Comparison of ENCODE assay signal across 21 cellular contexts in the genomic region with DNA sequence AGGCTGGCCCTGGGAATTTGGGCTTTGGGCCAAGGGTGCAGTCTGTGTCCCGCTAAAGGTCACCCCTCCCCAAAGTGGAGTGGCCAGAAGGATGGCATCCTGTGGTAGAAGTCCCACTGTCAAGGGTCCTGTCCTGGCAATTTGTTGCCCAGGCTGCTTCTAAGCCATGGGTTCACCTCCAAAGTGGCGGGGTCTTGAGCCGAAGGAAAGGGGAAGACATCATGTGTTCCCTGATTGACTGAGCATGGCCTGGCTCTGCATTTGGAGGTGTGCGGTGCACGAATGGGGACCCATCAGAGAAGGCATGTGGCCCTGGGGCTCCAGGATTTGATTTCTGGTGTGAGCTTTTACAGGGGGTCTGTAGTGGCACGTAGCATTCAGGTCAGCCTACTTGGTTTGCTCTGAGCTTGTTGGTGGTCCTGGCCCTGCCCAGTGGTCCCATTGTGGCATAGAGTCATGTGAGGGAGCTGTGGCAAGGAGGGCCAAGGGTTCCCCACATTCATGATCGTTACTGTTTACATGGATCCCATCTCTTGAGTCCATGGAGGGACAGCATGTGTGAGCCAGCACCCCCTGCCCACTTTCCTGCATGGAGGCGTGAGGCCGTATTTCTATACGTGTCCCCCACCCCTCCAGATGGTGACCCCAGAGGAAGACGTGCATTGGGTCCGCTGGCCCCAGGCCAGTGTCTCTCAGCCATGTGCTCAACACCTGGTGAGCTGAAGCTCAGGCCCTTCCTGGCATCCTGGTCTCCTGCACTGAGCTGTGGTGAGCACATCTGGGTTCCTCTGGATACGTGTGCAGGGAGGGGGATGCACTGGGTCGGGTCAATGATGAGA.
DNase-seq lines count a peak whose midpoint lies in the region; ATAC-seq and TF ChIP-seq lines count a peak whose summit lies in the region.
"Had no signal": no experiment of that assay in that cellular context is flagged by ENCODE, and none has a peak within 500 bp of the region (broad histone marks: within the 10 kb centered on the region; RNA-seq: fewer than 3 reads in every experiment).

No MANE protein-coding gene starts in this region.

- no peak for TF ChIP-seq CTCF in breast epithelium (IDR thresholded peaks at IDR 0.05)
- TF ChIP-seq CTCF in mammary epithelial cell (conservative IDR thresholded peaks at IDR 0.05 in 1 of 2, IDR thresholded peaks at IDR 0.05 in 1 of 2; ENCODE audit: extremely low read depth in 1 of 2, insufficient read depth in 1 of 2, low read depth in 1 of 2, low read length in 2 of 2): no peak
- no peak for TF ChIP-seq CTCF in upper lobe of right lung (IDR thresholded peaks at IDR 0.05)
- TF ChIP-seq CTCF in esophagus squamous epithelium (IDR thresholded peaks at IDR 0.05): no peak

- H3K4me3 ChIP-seq in breast epithelium (no peak overlapping the region), mammary epithelial cell (replicated peaks in 1 of 3; ENCODE audit: insufficient read depth in 1 of 3, low read depth in 2 of 3, low read length in 3 of 3) (no peak overlapping the region), neuronal stem cell (ENCODE audit: low read length in 2 of 2) (peak overlapping the region in 1 of 2 donors; percentile 25), upper lobe of right lung (no peak overlapping the region), esophagus squamous epithelium (no peak overlapping the region)
- H3K4me3 ChIP-seq: PC-9, smooth muscle cell had no signal

- in situ Hi-C loops in mammary epithelial cell (cut with MboI; ENCODE audit: low sequenced_read_pairs in 2 of 2): no loop called here

- H3K23ac ChIP-seq in neuronal stem cell (ENCODE audit: low read depth, low read length, poor library complexity): no peak overlapping the region

- no peaks in the 10 kb centered on the region for H3K79me2 ChIP-seq in mammary epithelial cell (ENCODE audit: insufficient read depth, low read length)

- no TSS peak for BruUV-seq in mammary epithelial cell (replicated peaks; lab: Mats Ljungman, UMichigan)

- H2BK15ac ChIP-seq in neuronal stem cell (ENCODE audit: low read length): no peak overlapping the region

- no peak overlapping the region for H3K18ac ChIP-seq in neuronal stem cell (ENCODE audit: low read length)

- H4K8ac ChIP-seq in neuronal stem cell (ENCODE audit: low read depth, low read length): no peak overlapping the region

- no peaks in the 10 kb centered on the region for H4K20me1 ChIP-seq in mammary epithelial cell (ENCODE audit: insufficient read depth, low read length)

- H2BK5ac ChIP-seq in neuronal stem cell (ENCODE audit: low read length): peak overlapping the region; percentile 39

- no peak overlapping the region for H3K4me2 ChIP-seq in mammary epithelial cell (ENCODE audit: insufficient read depth, low read depth, low read length)
- no peak overlapping the region for H3K4me2 ChIP-seq in neuronal stem cell (ENCODE audit: insufficient read depth, low read length, poor library complexity, severe bottlenecking)
- H3K4me2 ChIP-seq: PC-9, smooth muscle cell had no signal

- H3K27me3 ChIP-seq in breast epithelium: no peaks in the 10 kb centered on the region
- H3K27me3 ChIP-seq in mammary epithelial cell (ENCODE audit: insufficient read depth, low read length): no peaks in the 10 kb centered on the region
- H3K27me3 ChIP-seq in neuronal stem cell (ENCODE audit: control insufficient read depth in 3 of 3, insufficient read depth in 3 of 3, low read depth in 1 of 3, low read length in 3 of 3): no peaks in the 10 kb centered on the region
- H3K27me3 ChIP-seq in upper lobe of right lung: no peaks in the 10 kb centered on the region
- no peaks in the 10 kb centered on the region for H3K27me3 ChIP-seq in esophagus squamous epithelium
- H3K27me3 ChIP-seq: foreskin keratinocyte had no signal

- CTCF ChIA-PET in mammary epithelial cell (lab: Charles Lee; ENCODE audit: low non-redundant PET): no interaction called here

- H3K4me1 ChIP-seq in breast epithelium (no peaks in the 10 kb centered on the region), mammary epithelial cell (ENCODE audit: insufficient read depth, low read length) (no peaks in the 10 kb centered on the region), neuronal stem cell (ENCODE audit: control insufficient read depth in 2 of 2, insufficient read depth in 1 of 2, low read depth in 1 of 2, low read length in 2 of 2) (no peaks in the 10 kb centered on the region), upper lobe of right lung (no peaks in the 10 kb centered on the region), esophagus squamous epithelium (no peaks in the 10 kb centered on the region)
- H3K4me1 ChIP-seq: foreskin keratinocyte had no signal

- H3K36me3 ChIP-seq in breast epithelium: no peaks in the 10 kb centered on the region
- no peaks in the 10 kb centered on the region for H3K36me3 ChIP-seq in mammary epithelial cell (ENCODE audit: insufficient read depth, low read length)
- no peaks in the 10 kb centered on the region for H3K36me3 ChIP-seq in neuronal stem cell (replicated peaks in 1 of 2; ENCODE audit: control insufficient read depth in 2 of 2, insufficient read depth in 2 of 2, low read length in 2 of 2)
- no peaks in the 10 kb centered on the region for H3K36me3 ChIP-seq in upper lobe of right lung
- no peaks in the 10 kb centered on the region for H3K36me3 ChIP-seq in esophagus squamous epithelium

- H2BK120ac ChIP-seq in neuronal stem cell (ENCODE audit: low read depth, low read length): no peak overlapping the region

- TF ChIP-seq POLR2A in breast epithelium (IDR thresholded peaks at IDR 0.05) (no peak), esophagus squamous epithelium (IDR thresholded peaks at IDR 0.05) (no peak)

- no peak overlapping the region for H3K9ac ChIP-seq in mammary epithelial cell (ENCODE audit: insufficient read depth, low read length)
- peak overlapping the region; percentile 37 for H3K9ac ChIP-seq in neuronal stem cell (ENCODE audit: low read depth, low read length, poor library complexity)

- ATAC-seq in upper lobe of right lung (no peak), GM19397 (IDR thresholded peaks at IDR 0.05; ENCODE audit: unreplicated experiment) (no peak)
- ATAC-seq: effector memory CD8-positive, alpha-beta T cell; foreskin keratinocyte; stimulated activated naive CD8-positive, alpha-beta T cell treated with anti-CD3 and anti-CD28 coated beads, Interleukin-15, Interleukin-2, amounts not matched to agents 100 U/mL and 50 U/mL, for 24 hours had no signal

- H3K9me3 ChIP-seq in breast epithelium: peaks cover 81 to 90% of the 10 kb centered on the region in 2 donors
- peaks cover 13% of the 10 kb centered on the region for H3K9me3 ChIP-seq in mammary epithelial cell (replicated peaks; ENCODE audit: insufficient read depth, low read length)
- peaks cover 9 to 54% of the 10 kb centered on the region in 2 donors for H3K9me3 ChIP-seq in neuronal stem cell (replicated peaks in 1 of 2; ENCODE audit: control insufficient read depth in 2 of 2, insufficient read depth in 1 of 2, low read depth in 1 of 2, low read length in 2 of 2)
- peaks cover 7% of the 10 kb centered on the region for H3K9me3 ChIP-seq in upper lobe of right lung
- H3K9me3 ChIP-seq in esophagus squamous epithelium: peaks cover 0 to 100% (median 53%) of the 10 kb centered on the region in 3 donors

- no peak overlapping the region for H2AK5ac ChIP-seq in neuronal stem cell (ENCODE audit: low read depth, low read length)

- H3K27ac ChIP-seq in breast epithelium (no peak overlapping the region), mammary epithelial cell (ENCODE audit: insufficient read depth, low read depth, low read length) (no peak overlapping the region), neuronal stem cell (replicated peaks; ENCODE audit: low read length) (no peak overlapping the region), upper lobe of right lung (no peak overlapping the region), esophagus squamous epithelium (no peak overlapping the region)
- H3K27ac ChIP-seq: foreskin keratinocyte, PC-9, VCaP had no signal

- WGBS in mammary epithelial cell (ENCODE audit: low coverage, missing lambda C conversion rate): 50% methylated on average over 4 of the region's 14 CpGs
- no CpG with 5 or more reads among the region's 14 CpGs for WGBS in neuronal stem cell (ENCODE audit: extremely low coverage in 2 of 2, insufficient read length in 2 of 2, insufficient replicate concordance in 1 of 2), 2 donors
- 80% methylated on average over 2 of the region's 14 CpGs; no CpG with 5 or more reads in 1 of the 2 donors for WGBS in esophagus squamous epithelium, 2 donors

- H3K4ac ChIP-seq in neuronal stem cell (ENCODE audit: low read length): no peak overlapping the region

- peak; percentile 6 to 11 for DNase-seq in breast epithelium (ENCODE audit: low spot score in 2 of 2)
- no peak for DNase-seq in mammary epithelial cell
- DNase-seq in head of caudate nucleus: peak in 29 of 42 donors; percentile 0 to 40 (median 8)
- no peak for DNase-seq in neuronal stem cell (ENCODE audit: low spot score)
- peak; percentile 44 for DNase-seq in upper lobe of right lung
- DNase-seq in glomerular visceral epithelial cell (ENCODE audit: extremely low spot score): no peak
- DNase-seq in esophagus squamous epithelium (lab: John Stamatoyannopoulos, UW): no peak
- DNase-seq: Calu3; caudate nucleus; effector memory CD8-positive, alpha-beta T cell; foreskin keratinocyte; HFFc6; mesendoderm; MM.1S; NCI-H2029; NCI-H774; PC-9; stimulated activated naive CD8-positive, alpha-beta T cell treated with anti-CD3 and anti-CD28 coated beads, Interleukin-15, Interleukin-2, amounts not matched to agents 100 U/mL and 50 U/mL, for 24 hours had no signal

- no peak overlapping the region for H4K91ac ChIP-seq in neuronal stem cell (ENCODE audit: low read depth, low read length, poor library complexity)

- no peak overlapping the region for H2BK12ac ChIP-seq in neuronal stem cell (ENCODE audit: low read length)

- intact Hi-C loops in breast epithelium (cut with DNase I; ENCODE audit: low total_unique reads): no loop called here
- intact Hi-C loops in mammary epithelial cell (cut with micrococcal nuclease): no loop called here
- intact Hi-C loops in head of caudate nucleus (cut with DNase I): no loop called here
- intact Hi-C loops in upper lobe of right lung (cut with DNase I): no loop called here
- intact Hi-C loops in esophagus squamous epithelium (cut with DNase I): no loop called here

- H3K14ac ChIP-seq in neuronal stem cell (ENCODE audit: low read length): no peak overlapping the region

- dilution Hi-C loops in mammary epithelial cell (cut with HindIII; ENCODE audit: low sequenced_read_pairs): no loop called here

- H2AFZ ChIP-seq in mammary epithelial cell (ENCODE audit: low read depth, low read length) (no peak overlapping the region), neuronal stem cell (ENCODE audit: low read length) (no peak overlapping the region)
- H2AFZ ChIP-seq: PC-9 had no signal

- H3K79me1 ChIP-seq in neuronal stem cell (ENCODE audit: low read depth, low read length): peaks cover 5% of the 10 kb centered on the region

Comparison
In these comparisons a context has a peak if more than half of its experiments do, and no peak if none do; other contexts are left out.
1. DNase-seq: peak in breast epithelium (2 of 2), head of caudate nucleus (29 of 42) and upper lobe of right lung (single experiment); none in mammary epithelial cell (single experiment), neuronal stem cell (single experiment), glomerular visceral epithelial cell (single experiment) and esophagus squamous epithelium (single experiment).